In the genomic region with DNA sequence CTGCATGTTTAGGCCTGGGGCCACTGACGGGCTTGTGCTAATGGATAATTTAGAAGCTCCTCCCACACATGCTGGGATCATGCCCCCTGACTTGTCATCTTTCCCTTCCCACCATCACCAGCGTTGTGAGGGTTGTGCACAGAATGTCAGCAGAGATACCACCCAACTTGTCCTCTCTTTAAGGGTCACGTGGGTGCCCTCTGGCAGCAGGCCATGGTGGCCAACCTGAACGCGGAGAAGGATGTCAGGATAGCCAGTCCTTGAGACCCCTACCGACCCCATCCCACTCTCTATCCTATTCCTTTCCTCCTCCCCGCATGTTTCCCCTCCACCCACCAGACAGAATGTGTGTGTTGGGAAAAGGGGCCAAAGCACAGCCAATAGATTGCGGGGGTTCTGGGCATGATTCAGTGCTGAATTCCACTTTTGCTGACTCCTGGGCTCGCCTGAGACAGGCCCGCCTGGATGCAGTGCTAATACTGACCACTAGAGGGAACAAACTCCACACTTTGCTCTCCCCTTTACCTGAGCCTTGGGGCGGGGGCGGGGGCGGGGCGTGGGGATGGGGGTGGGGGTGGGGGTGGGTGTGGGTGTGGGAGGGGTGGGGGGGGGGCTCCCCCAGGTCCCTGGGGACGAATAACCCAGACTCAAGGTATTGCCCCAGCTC, we compare ENCODE assay signal across 8 cellular contexts. TPM values are rescaled to one million over a fixed set of nuclear protein-coding genes. Genes with fewer than 3 reads are reported as not detected.
DNase-seq lines count a peak whose midpoint lies in the region; ATAC-seq lines count a peak whose summit lies in the region.

Gene GH2, minus strand, starts transcription at position 10 of the 667 bp plus-strand sequence. CDS start 143 bp downstream, outside the sequence.

- H2BK15ac ChIP-seq in neuronal stem cell (ENCODE audit: low read length) = no peak within 1 kb of the TSS

- no peak within 1 kb of the TSS for H2BK120ac ChIP-seq in neuronal stem cell (ENCODE audit: low read depth, low read length)

- H3K79me1 ChIP-seq in neuronal stem cell (ENCODE audit: low read depth, low read length) = no peaks in the 10 kb centered on the region

- no peaks in the 10 kb centered on the region for H3K4me1 ChIP-seq in neuronal stem cell (ENCODE audit: control insufficient read depth in 2 of 2, insufficient read depth in 1 of 2, low read depth in 1 of 2, low read length in 2 of 2)

- peak within 1 kb of the TSS; percentile 82 for H2BK5ac ChIP-seq in neuronal stem cell (ENCODE audit: low read length)

- no peaks in the 10 kb centered on the region for H3K27me3 ChIP-seq in neuronal stem cell (ENCODE audit: control insufficient read depth in 3 of 3, insufficient read depth in 3 of 3, low read depth in 1 of 3, low read length in 3 of 3)

- no peak within 1 kb of the TSS for H2AFZ ChIP-seq in neuronal stem cell (ENCODE audit: low read length)

- no peak within 1 kb of the TSS for H3K4me3 ChIP-seq in neuronal stem cell (ENCODE audit: low read length in 2 of 2)

- DNase-seq in SHP77 treated with DMSO at 0.1 percent for 48 hours (lab: John Stamatoyannopoulos, UW) (peak; percentile 15), SHP77 (lab: John Stamatoyannopoulos, UW) (no peak), NCI-H774 (lab: John Stamatoyannopoulos, UW) (peak; percentile 26), neuronal stem cell (ENCODE audit: low spot score) (peak; percentile 48), ureter (ENCODE audit: low spot score) (peak; percentile 51), T1000 (lab: John Stamatoyannopoulos, UW) (no peak)
- DNase-seq in activated CD8-positive, alpha-beta memory T cell treated with anti-CD3 and anti-CD28 coated beads, Interleukin-2, amount 50 U/mL, for 24 hours (ENCODE audit: extremely low read depth) = peak; percentile 26

- H3K9me3 ChIP-seq in neuronal stem cell (replicated peaks in 1 of 2; ENCODE audit: control insufficient read depth in 2 of 2, insufficient read depth in 1 of 2, low read depth in 1 of 2, low read length in 2 of 2) = no peaks in the 10 kb centered on the region

- H3K23ac ChIP-seq in neuronal stem cell (ENCODE audit: low read depth, low read length, poor library complexity) = peak within 1 kb of the TSS; percentile 43

- H2BK12ac ChIP-seq in neuronal stem cell (ENCODE audit: low read length) = no peak within 1 kb of the TSS

- WGBS in neuronal stem cell (ENCODE audit: extremely low coverage in 2 of 2, insufficient read length in 2 of 2, insufficient replicate concordance in 1 of 2), 2 donors = no CpG with 5 or more reads among the region's 15 CpGs

- peak within 1 kb of the TSS; percentile 71 for H3K14ac ChIP-seq in neuronal stem cell (ENCODE audit: low read length)

- H3K4me2 ChIP-seq in neuronal stem cell (ENCODE audit: insufficient read depth, low read length, poor library complexity, severe bottlenecking) = no peak within 1 kb of the TSS

- H2AK5ac ChIP-seq in neuronal stem cell (ENCODE audit: low read depth, low read length) = no peak within 1 kb of the TSS

- H3K18ac ChIP-seq in neuronal stem cell (ENCODE audit: low read length) = no peak within 1 kb of the TSS

- H3K27ac ChIP-seq in neuronal stem cell (replicated peaks; ENCODE audit: low read length) = no peak within 1 kb of the TSS

- H4K91ac ChIP-seq in neuronal stem cell (ENCODE audit: low read depth, low read length, poor library complexity) = no peak within 1 kb of the TSS

- ATAC-seq in esophagus mucosa = peak; percentile 77

- H3K4ac ChIP-seq in neuronal stem cell (ENCODE audit: low read length) = no peak within 1 kb of the TSS

- H3K36me3 ChIP-seq in neuronal stem cell (replicated peaks in 1 of 2; ENCODE audit: control insufficient read depth in 2 of 2, insufficient read depth in 2 of 2, low read length in 2 of 2) = no peaks in the 10 kb centered on the region

- no peak within 1 kb of the TSS for H3K9ac ChIP-seq in neuronal stem cell (ENCODE audit: low read depth, low read length, poor library complexity)

- H4K8ac ChIP-seq in neuronal stem cell (ENCODE audit: low read depth, low read length) = no peak within 1 kb of the TSS

RNA-seq across cellular contexts. Expression of gene GH2, which starts in this region (rescaled TPM):
- total RNA-seq in esophagus mucosa (not detected), ureter (not detected)
- not detected for polyA plus RNA-seq in neuronal stem cell (2013, experiment 1 of 2)
- polyA plus RNA-seq in neuronal stem cell (2013, experiment 2 of 2) = 0.07 TPM

Comparison
In these comparisons a context has a peak if more than half of its experiments do, and no peak if none do; other contexts are left out.
1. DNase-seq: peak in SHP77 treated with DMSO at 0.1 percent for 48 hours (single experiment), NCI-H774 (single experiment), activated CD8-positive, alpha-beta memory T cell treated with anti-CD3 and anti-CD28 coated beads, Interleukin-2, amount 50 U/mL, for 24 hours (single experiment) and neuronal stem cell (single experiment); none in SHP77 (0 of 2) and T1000 (single experiment).
2. Peak in ATAC-seq in esophagus mucosa; RNA of the gene not detected or under 1 TPM.
3. Peak in DNase-seq in ureter; RNA of the gene not detected or under 1 TPM.